In the genomic region with DNA sequence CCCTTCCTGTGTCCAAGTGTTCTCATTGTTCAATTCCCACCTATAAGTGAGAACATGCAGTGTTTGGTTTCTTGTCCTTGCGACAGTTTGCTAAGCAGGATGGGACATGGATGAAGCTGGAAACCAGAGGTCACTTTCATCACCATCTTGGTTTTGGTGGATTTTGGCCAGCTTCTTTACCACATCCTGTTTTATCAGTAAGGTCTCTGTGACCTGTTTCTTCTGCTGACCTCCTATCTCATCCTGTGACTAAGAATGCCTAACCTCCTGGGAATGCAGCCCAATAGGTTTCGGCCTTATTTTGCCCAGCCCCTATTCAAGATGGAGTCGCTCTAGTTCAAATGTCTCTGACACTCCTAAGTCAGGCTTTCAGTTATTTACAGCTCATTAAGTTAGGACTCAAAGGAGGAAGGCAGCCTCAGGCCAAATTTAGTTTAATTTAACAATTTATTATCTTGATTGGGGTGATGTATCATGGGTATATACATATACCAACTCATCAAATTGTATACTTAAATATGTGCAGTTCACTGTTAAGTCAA, we compare ENCODE assay signal across 29 cellular contexts.
"Had no signal": no experiment of that assay in that cellular context is flagged by ENCODE, and none has a peak within 500 bp of the region (broad histone marks: within the 10 kb centered on the region; RNA-seq: fewer than 3 reads in every experiment).

No MANE protein-coding gene starts in this region.

- H3K9me3 ChIP-seq: neutrophil, right lobe of liver, thoracic aorta, uterus had no signal

- H3K4me1 Mint-ChIP-seq: endodermal cell; immature natural killer cell; mesothelial cell of epicardium; naive B cell; nephron progenitor cell; stimulated activated effector memory CD8-positive, alpha-beta T cell treated with anti-CD3 and anti-CD28 coated beads, Interleukin-12 subunit alpha, Interleukin-12 subunit beta, amount 100 ng/mL, for 72 hours had no signal

- H3K4me3 Mint-ChIP-seq: activated T-helper 1 cell treated with anti-CD3 and anti-CD28 coated beads, Interleukin-12 subunit alpha, Interleukin-12 subunit beta, Interleukin-2, Interleukin-4 antibody, amounts not matched to agents 30 ng/mL and 10 ng/mL and 1 ng/mL, durations not matched to agents 14 hours and 24 hours and 36 hours; endodermal cell; immature natural killer cell; mesothelial cell of epicardium; naive B cell; nephron progenitor cell; stimulated activated effector memory CD8-positive, alpha-beta T cell treated with anti-CD3 and anti-CD28 coated beads, Interleukin-12 subunit alpha, Interleukin-12 subunit beta, amount 100 ng/mL, for 72 hours; stimulated activated naive CD8-positive, alpha-beta T cell treated with anti-CD3 and anti-CD28 coated beads, Interleukin-15, Interleukin-2, amounts not matched to agents 100 ng/mL and 50 ng/mL, for 24 hours; T-helper 2 cell treated with Interferon-gamma antibody and Interleukin-4, amounts not matched to agents 5 μg/mL and 100 μg/mL, for 36 hours; type B pancreatic cell had no signal

- H3K27me3 Mint-ChIP-seq: stimulated activated naive CD8-positive, alpha-beta T cell treated with anti-CD3 and anti-CD28 coated beads, Interleukin-15, Interleukin-2, amounts not matched to agents 100 ng/mL and 50 ng/mL, for 24 hours; type B pancreatic cell had no signal

- H3K9me3 Mint-ChIP-seq: activated T-helper 1 cell treated with anti-CD3 and anti-CD28 coated beads, Interleukin-12 subunit alpha, Interleukin-12 subunit beta, Interleukin-2, Interleukin-4 antibody, amounts not matched to agents 30 ng/mL and 10 ng/mL and 1 ng/mL, durations not matched to agents 14 hours and 24 hours and 36 hours; stimulated activated effector memory CD8-positive, alpha-beta T cell treated with anti-CD3 and anti-CD28 coated beads, Interleukin-12 subunit alpha, Interleukin-12 subunit beta, amount 100 ng/mL, for 72 hours; stimulated activated naive CD8-positive, alpha-beta T cell treated with anti-CD3 and anti-CD28 coated beads, Interleukin-15, Interleukin-2, amounts not matched to agents 100 ng/mL and 50 ng/mL, for 24 hours; T-helper 2 cell treated with Interferon-gamma antibody and Interleukin-4, amounts not matched to agents 5 μg/mL and 100 μg/mL, for 36 hours; type B pancreatic cell had no signal

- H3K4me1 ChIP-seq: foreskin keratinocyte, heart left ventricle, right lobe of liver, uterus had no signal

- ATAC-seq: activated CD4-positive, CD25-positive, alpha-beta regulatory T cell treated with anti-CD3 and anti-CD28 coated beads, Interleukin-2, amount 50 U/mL, for 24 hours; esophagus mucosa; foreskin keratinocyte; heart left ventricle; right lobe of liver; stimulated activated effector memory CD8-positive, alpha-beta T cell treated with anti-CD3 and anti-CD28 coated beads, Interleukin-12 subunit alpha, Interleukin-12 subunit beta, amount 100 ng/mL, for 72 hours had no signal

- H3K27me3 ChIP-seq: foreskin keratinocyte, neutrophil, right lobe of liver, uterus had no signal

- FAIRE-seq: kidney, small intestine had no signal

- H3K27ac Mint-ChIP-seq: activated T-helper 1 cell treated with anti-CD3 and anti-CD28 coated beads, Interleukin-12 subunit alpha, Interleukin-12 subunit beta, Interleukin-2, Interleukin-4 antibody, amounts not matched to agents 30 ng/mL and 10 ng/mL and 1 ng/mL, durations not matched to agents 14 hours and 24 hours and 36 hours; endodermal cell; immature natural killer cell; mesothelial cell of epicardium; naive B cell; nephron progenitor cell; stimulated activated effector memory CD8-positive, alpha-beta T cell treated with anti-CD3 and anti-CD28 coated beads, Interleukin-12 subunit alpha, Interleukin-12 subunit beta, amount 100 ng/mL, for 72 hours; stimulated activated naive CD8-positive, alpha-beta T cell treated with anti-CD3 and anti-CD28 coated beads, Interleukin-15, Interleukin-2, amounts not matched to agents 100 ng/mL and 50 ng/mL, for 24 hours; T-helper 2 cell treated with Interferon-gamma antibody and Interleukin-4, amounts not matched to agents 5 μg/mL and 100 μg/mL, for 36 hours; type B pancreatic cell had no signal

- H3K36me3 Mint-ChIP-seq: mesothelial cell of epicardium; naive B cell; stimulated activated effector memory CD8-positive, alpha-beta T cell treated with anti-CD3 and anti-CD28 coated beads, Interleukin-12 subunit alpha, Interleukin-12 subunit beta, amount 100 ng/mL, for 72 hours; type B pancreatic cell had no signal

- H3K27ac ChIP-seq: foreskin keratinocyte, heart left ventricle, neutrophil, right lobe of liver, thoracic aorta, uterus, WERI-Rb-1 had no signal

- H3K4me3 ChIP-seq: heart left ventricle, right lobe of liver, thoracic aorta, uterus had no signal

- DNase-seq: activated CD4-positive, alpha-beta T cell treated with anti-CD3 and anti-CD28 coated beads for 48 hours; activated CD4-positive, alpha-beta T cell treated with anti-CD3 and anti-CD28 coated beads, Interleukin-2, amount 50 U/mL, for 48 hours; activated CD8-positive, alpha-beta memory T cell treated with anti-CD3 and anti-CD28 coated beads for 24 hours; activated gamma-delta T cell treated with Interleukin-2 at 50 U/mL for 16 hours; activated naive CD4-positive, alpha-beta T cell treated with anti-CD3 and anti-CD28 coated beads, Interleukin-2, amount 50 U/mL, for 16 hours; amniotic stem cell; central memory CD4-positive, alpha-beta T cell; endodermal cell; heart left ventricle; immature natural killer cell; kidney; naive B cell; nephron progenitor cell; right lobe of liver; small intestine; stimulated activated CD4-positive, alpha-beta T cell treated with anti-CD3 and anti-CD28 coated beads, Interleukin-4, amount 100 ng/mL, for 24 hours; uterus had no signal

- H3K36me3 ChIP-seq: heart left ventricle, neutrophil, right lobe of liver, thoracic aorta, uterus, WERI-Rb-1 had no signal
